ENCODE assay signal across 1 cellular context in the genomic region with DNA sequence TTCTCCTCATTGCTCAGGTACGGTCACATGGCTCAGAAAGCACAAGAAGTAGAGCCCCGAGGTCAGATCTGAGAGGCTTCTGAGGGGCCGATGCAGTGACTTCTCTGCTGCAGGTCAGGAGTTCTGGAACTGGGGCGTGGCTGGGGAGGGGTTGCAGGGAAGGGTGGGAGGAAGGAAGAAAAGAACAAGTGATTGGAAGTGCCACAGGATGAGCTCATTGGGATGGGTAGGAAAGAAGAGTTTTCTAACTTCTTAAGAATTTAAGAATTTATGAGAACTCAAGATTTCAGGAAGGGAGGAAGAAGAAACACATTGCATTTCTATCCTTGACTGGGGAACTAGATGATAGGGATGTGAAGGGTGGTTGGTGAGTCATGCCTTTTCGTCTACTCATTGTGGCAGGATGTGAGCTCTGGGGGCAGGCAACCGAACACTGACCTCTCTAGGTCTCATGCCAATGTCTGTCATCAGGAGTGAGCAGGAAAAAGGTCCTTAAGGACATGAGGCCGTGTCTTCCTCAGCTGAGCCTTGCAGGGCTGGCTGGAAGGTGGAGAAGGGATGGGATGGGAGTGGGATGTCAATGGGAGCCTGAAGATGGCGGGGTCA.
TF ChIP-seq lines count a peak whose summit lies in the region.

No MANE protein-coding gene starts in this region.

TF ChIP-seq in WTC11, 78 proteins besides CTCF, POLR2A, EP300 and RAD21 (continued from another document):
- no peak for TF ChIP-seq ZNF425 (CRISPR knock-in tag; conservative IDR thresholded peaks at IDR 0.05)
